In genomic region chr12:109154485-109155438, GRCh38 we compare ENCODE assay signal across 8 cellular contexts. TPM values are rescaled to one million over a fixed set of nuclear protein-coding genes. Genes with fewer than 3 reads are reported as not detected.
DNase-seq lines count a peak whose midpoint lies in the region; ATAC-seq, FAIRE-seq and TF ChIP-seq lines count a peak whose summit lies in the region.

No MANE protein-coding gene starts in this region.

- ATAC-seq in HG02981 (IDR thresholded peaks at IDR 0.05; ENCODE audit: unreplicated experiment): peak; percentile 92
- ATAC-seq in activated CD4-positive, alpha-beta T cell treated with anti-CD3 and anti-CD28 coated beads for 36 hours: peak; percentile 94
- ATAC-seq in HG03565 (IDR thresholded peaks at IDR 0.05; ENCODE audit: unreplicated experiment): no peak

- H3K27me3 Mint-ChIP-seq in activated CD4-positive, alpha-beta T cell treated with anti-CD3 and anti-CD28 coated beads for 36 hours: peaks cover 1% of the 10 kb centered on the region

- no peak for FAIRE-seq in GM18507 (lab: Jason Lieb, UNC)

- no peaks in the 10 kb centered on the region for H3K36me3 Mint-ChIP-seq in activated CD4-positive, alpha-beta T cell treated with anti-CD3 and anti-CD28 coated beads for 36 hours (ENCODE audit: low read depth)

- peaks cover 17% of the 10 kb centered on the region for H3K4me1 Mint-ChIP-seq in activated CD4-positive, alpha-beta T cell treated with anti-CD3 and anti-CD28 coated beads for 36 hours

- intact Hi-C loops in activated CD4-positive, alpha-beta T cell treated with anti-CD3 and anti-CD28 coated beads for 36 hours (cut with DNase I, micrococcal nuclease): loop anchor here (1.0 to 2.0 kb wide), 12 partner anchors 43 to 1394 kb away; partner anchors contain the start of genes ALKBH2 (in 1 of the 2), CORO1C (in 1 of the 2), FAM222A (in 1 of the 2) and KCTD10 (in 1 of the 2)

- peak; percentile 77 for DNase-seq in GM18507 (ENCODE audit: extremely low spot score, insufficient read length, low read depth)
- DNase-seq in NCI-H226: peak; percentile 50
- DNase-seq in activated CD4-positive, alpha-beta T cell treated with anti-CD3 and anti-CD28 coated beads for 36 hours: peak; percentile 93
- DNase-seq in choroid plexus epithelial cell (ENCODE audit: low read depth): peak; percentile 55
- peak; percentile 73 for DNase-seq in kidney tubule cell (ENCODE audit: low spot score)
- DNase-seq in stimulated activated CD4-positive, alpha-beta T cell treated with anti-CD3 and anti-CD28 coated beads, Interleukin-15, amount 100 ng/mL, for 48 hours (ENCODE audit: low read depth in 2 of 2): peak; percentile 66 to 80

- H3K27ac Mint-ChIP-seq in activated CD4-positive, alpha-beta T cell treated with anti-CD3 and anti-CD28 coated beads for 36 hours: peak overlapping the region; percentile 85

- no peaks in the 10 kb centered on the region for H3K9me3 Mint-ChIP-seq in activated CD4-positive, alpha-beta T cell treated with anti-CD3 and anti-CD28 coated beads for 36 hours (ENCODE audit: low read depth)

- POLR2A ChIA-PET in activated CD4-positive, alpha-beta T cell treated with anti-CD3 and anti-CD28 coated beads for 36 hours (lab: Charles Lee): interaction anchor here (0.5 kb wide), 1 partner anchor 12 kb away, joined by 3 read pairs; no protein-coding TSS in a partner anchor

- H3K4me3 Mint-ChIP-seq in activated CD4-positive, alpha-beta T cell treated with anti-CD3 and anti-CD28 coated beads for 36 hours: peak overlapping the region; percentile 82

- peak overlapping the region; percentile 60 for H3K4me3 ChIP-seq in choroid plexus epithelial cell (ENCODE audit: low read depth, low read length)

- TF ChIP-seq CTCF in choroid plexus epithelial cell (conservative IDR thresholded peaks at IDR 0.05; ENCODE audit: low read depth, low read length): no peak

- CTCF ChIA-PET in activated CD4-positive, alpha-beta T cell treated with anti-CD3 and anti-CD28 coated beads for 36 hours (lab: Charles Lee): interaction anchor here (0.5 to 1.7 kb wide), 8 partner anchors 12 to 615 kb away, joined by 3 to 5 read pairs (median 3); no protein-coding TSS in a partner anchor

RNA-seq across cellular contexts. Expression of gene ACACB, which starts 38.4 kb away (rescaled TPM):
- 10 to 100 TPM; 11.5 to 13.3 TPM for total RNA-seq in activated CD4-positive, alpha-beta T cell treated with anti-CD3 and anti-CD28 coated beads for 36 hours

RNA-seq across cellular contexts. Expression of gene UNG, which starts 57.4 kb away (rescaled TPM):
- 10 to 100 TPM; 69.9 TPM for total RNA-seq in activated CD4-positive, alpha-beta T cell treated with anti-CD3 and anti-CD28 coated beads for 36 hours
